In genomic region chr22:16771569-16771968, GRCh38 we compare ENCODE assay signal across 14 cellular contexts. TPM values are rescaled to one million over a fixed set of nuclear protein-coding genes. Genes with fewer than 3 reads are reported as not detected.
"Had no signal": no experiment of that assay in that cellular context is flagged by ENCODE, and none has a peak within 500 bp of the region (broad histone marks: within the 10 kb centered on the region; RNA-seq: fewer than 3 reads in every experiment).

No MANE protein-coding gene starts in this region.

RNA-seq across cellular contexts. Expression of gene XKR3, which starts 53.6 kb away (rescaled TPM):
- total RNA-seq: stomach, subcutaneous adipose tissue, suprapubic skin, temporal lobe, thoracic aorta, thyroid gland, tibial nerve, transverse colon, upper lobe of left lung, upper lobe of right lung, ureter, urinary bladder, uterus, vagina had no signal
- polyA plus RNA-seq: stomach, urinary bladder had no signal
